Comparison of ENCODE assay signal across 1 cellular context in genomic region chrX:37883196-37883595, GRCh38.
TF ChIP-seq lines count a peak whose summit lies in the region.

No MANE protein-coding gene starts in this region.

TF ChIP-seq in GM23338, 12 proteins besides CTCF, POLR2A, EP300 and RAD21 (continued from another document):
- TF ChIP-seq, protein P1, sequence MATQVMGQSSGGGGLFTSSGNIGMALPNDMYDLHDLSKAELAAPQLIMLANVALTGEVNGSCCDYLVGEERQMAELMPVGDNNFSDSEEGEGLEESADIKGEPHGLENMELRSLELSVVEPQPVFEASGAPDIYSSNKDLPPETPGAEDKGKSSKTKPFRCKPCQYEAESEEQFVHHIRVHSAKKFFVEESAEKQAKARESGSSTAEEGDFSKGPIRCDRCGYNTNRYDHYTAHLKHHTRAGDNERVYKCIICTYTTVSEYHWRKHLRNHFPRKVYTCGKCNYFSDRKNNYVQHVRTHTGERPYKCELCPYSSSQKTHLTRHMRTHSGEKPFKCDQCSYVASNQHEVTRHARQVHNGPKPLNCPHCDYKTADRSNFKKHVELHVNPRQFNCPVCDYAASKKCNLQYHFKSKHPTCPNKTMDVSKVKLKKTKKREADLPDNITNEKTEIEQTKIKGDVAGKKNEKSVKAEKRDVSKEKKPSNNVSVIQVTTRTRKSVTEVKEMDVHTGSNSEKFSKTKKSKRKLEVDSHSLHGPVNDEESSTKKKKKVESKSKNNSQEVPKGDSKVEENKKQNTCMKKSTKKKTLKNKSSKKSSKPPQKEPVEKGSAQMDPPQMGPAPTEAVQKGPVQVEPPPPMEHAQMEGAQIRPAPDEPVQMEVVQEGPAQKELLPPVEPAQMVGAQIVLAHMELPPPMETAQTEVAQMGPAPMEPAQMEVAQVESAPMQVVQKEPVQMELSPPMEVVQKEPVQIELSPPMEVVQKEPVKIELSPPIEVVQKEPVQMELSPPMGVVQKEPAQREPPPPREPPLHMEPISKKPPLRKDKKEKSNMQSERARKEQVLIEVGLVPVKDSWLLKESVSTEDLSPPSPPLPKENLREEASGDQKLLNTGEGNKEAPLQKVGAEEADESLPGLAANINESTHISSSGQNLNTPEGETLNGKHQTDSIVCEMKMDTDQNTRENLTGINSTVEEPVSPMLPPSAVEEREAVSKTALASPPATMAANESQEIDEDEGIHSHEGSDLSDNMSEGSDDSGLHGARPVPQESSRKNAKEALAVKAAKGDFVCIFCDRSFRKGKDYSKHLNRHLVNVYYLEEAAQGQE (IDR thresholded peaks at IDR 0.05; ENCODE audit: unreplicated experiment) = no peak
- TF ChIP-seq, protein P2, sequence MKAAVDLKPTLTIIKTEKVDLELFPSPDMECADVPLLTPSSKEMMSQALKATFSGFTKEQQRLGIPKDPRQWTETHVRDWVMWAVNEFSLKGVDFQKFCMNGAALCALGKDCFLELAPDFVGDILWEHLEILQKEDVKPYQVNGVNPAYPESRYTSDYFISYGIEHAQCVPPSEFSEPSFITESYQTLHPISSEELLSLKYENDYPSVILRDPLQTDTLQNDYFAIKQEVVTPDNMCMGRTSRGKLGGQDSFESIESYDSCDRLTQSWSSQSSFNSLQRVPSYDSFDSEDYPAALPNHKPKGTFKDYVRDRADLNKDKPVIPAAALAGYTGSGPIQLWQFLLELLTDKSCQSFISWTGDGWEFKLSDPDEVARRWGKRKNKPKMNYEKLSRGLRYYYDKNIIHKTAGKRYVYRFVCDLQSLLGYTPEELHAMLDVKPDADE (IDR thresholded peaks at IDR 0.05) = no peak
- TF ChIP-seq EZH2 (IDR thresholded peaks at IDR 0.05; ENCODE audit: low read depth, unreplicated experiment) (no peak), ZNF331 (CRISPR knock-in tag; IDR thresholded peaks at IDR 0.05; ENCODE audit: low read depth) (no peak), CREB1 (CRISPR knock-in tag; IDR thresholded peaks at IDR 0.05; ENCODE audit: low read depth) (no peak), STAT1 (IDR thresholded peaks at IDR 0.05; ENCODE audit: unreplicated experiment) (no peak), EZH2phosphoT487 (IDR thresholded peaks at IDR 0.05; ENCODE audit: unreplicated experiment) (no peak), NANOG (IDR thresholded peaks at IDR 0.05; ENCODE audit: borderline replicate concordance) (no peak), POLR2AphosphoS5 (IDR thresholded peaks at IDR 0.05; ENCODE audit: low read depth) (no peak), ZNF114 (CRISPR knock-in tag; IDR thresholded peaks at IDR 0.05) (no peak)
- TF ChIP-seq, protein P3, sequence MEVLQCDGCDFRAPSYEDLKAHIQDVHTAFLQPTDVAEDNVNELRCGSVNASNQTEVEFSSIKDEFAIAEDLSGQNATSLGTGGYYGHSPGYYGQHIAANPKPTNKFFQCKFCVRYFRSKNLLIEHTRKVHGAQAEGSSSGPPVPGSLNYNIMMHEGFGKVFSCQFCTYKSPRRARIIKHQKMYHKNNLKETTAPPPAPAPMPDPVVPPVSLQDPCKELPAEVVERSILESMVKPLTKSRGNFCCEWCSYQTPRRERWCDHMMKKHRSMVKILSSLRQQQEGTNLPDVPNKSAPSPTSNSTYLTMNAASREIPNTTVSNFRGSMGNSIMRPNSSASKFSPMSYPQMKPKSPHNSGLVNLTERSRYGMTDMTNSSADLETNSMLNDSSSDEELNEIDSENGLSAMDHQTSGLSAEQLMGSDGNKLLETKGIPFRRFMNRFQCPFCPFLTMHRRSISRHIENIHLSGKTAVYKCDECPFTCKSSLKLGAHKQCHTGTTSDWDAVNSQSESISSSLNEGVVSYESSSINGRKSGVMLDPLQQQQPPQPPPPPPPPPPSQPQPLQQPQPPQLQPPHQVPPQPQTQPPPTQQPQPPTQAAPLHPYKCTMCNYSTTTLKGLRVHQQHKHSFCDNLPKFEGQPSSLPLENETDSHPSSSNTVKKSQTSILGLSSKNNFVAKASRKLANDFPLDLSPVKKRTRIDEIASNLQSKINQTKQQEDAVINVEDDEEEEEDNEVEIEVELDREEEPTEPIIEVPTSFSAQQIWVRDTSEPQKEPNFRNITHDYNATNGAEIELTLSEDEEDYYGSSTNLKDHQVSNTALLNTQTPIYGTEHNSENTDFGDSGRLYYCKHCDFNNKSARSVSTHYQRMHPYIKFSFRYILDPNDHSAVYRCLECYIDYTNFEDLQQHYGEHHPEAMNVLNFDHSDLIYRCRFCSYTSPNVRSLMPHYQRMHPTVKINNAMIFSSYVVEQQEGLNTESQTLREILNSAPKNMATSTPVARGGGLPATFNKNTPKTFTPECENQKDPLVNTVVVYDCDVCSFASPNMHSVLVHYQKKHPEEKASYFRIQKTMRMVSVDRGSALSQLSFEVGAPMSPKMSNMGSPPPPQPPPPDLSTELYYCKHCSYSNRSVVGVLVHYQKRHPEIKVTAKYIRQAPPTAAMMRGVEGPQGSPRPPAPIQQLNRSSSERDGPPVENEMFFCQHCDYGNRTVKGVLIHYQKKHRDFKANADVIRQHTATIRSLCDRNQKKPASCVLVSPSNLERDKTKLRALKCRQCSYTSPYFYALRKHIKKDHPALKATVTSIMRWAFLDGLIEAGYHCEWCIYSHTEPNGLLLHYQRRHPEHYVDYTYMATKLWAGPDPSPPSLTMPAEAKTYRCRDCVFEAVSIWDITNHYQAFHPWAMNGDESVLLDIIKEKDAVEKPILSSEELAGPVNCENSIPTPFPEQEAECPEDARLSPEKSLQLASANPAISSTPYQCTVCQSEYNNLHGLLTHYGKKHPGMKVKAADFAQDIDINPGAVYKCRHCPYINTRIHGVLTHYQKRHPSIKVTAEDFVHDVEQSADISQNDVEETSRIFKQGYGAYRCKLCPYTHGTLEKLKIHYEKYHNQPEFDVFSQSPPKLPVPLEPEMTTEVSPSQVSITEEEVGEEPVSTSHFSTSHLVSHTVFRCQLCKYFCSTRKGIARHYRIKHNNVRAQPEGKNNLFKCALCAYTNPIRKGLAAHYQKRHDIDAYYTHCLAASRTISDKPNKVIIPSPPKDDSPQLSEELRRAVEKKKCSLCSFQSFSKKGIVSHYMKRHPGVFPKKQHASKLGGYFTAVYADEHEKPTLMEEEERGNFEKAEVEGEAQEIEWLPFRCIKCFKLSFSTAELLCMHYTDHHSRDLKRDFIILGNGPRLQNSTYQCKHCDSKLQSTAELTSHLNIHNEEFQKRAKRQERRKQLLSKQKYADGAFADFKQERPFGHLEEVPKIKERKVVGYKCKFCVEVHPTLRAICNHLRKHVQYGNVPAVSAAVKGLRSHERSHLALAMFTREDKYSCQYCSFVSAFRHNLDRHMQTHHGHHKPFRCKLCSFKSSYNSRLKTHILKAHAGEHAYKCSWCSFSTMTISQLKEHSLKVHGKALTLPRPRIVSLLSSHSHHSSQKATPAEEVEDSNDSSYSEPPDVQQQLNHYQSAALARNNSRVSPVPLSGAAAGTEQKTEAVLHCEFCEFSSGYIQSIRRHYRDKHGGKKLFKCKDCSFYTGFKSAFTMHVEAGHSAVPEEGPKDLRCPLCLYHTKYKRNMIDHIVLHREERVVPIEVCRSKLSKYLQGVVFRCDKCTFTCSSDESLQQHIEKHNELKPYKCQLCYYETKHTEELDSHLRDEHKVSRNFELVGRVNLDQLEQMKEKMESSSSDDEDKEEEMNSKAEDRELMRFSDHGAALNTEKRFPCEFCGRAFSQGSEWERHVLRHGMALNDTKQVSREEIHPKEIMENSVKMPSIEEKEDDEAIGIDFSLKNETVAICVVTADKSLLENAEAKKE (CRISPR knock-in tag; IDR thresholded peaks at IDR 0.05) = no peak
